ENCODE assay signal across 8 cellular contexts in genomic region chr6:12119085-12119588, GRCh38.
DNase-seq lines count a peak whose midpoint lies in the region; ATAC-seq lines count a peak whose summit lies in the region.

No MANE protein-coding gene starts in this region.

- DNase-seq in activated CD4-positive, alpha-beta T cell treated with anti-CD3 and anti-CD28 coated beads for 48 hours, result peak; percentile 45
- no peak for DNase-seq in activated CD4-positive, alpha-beta T cell treated with anti-CD3 and anti-CD28 coated beads for 1 hour
- DNase-seq in stimulated activated CD4-positive, alpha-beta T cell treated with anti-CD3 and anti-CD28 coated beads, Interleukin-2, amount 100 ng/mL, for 24 hours, result peak; percentile 26 to 42
- no peak for DNase-seq in D341Med (ENCODE audit: low spot score)
- no peak for DNase-seq in NCI-H82 treated with DMSO at 0.1 percent for 48 hours (lab: John Stamatoyannopoulos, UW; ENCODE audit: unreplicated experiment)
- DNase-seq in NCI-H1048 (lab: John Stamatoyannopoulos, UW), result no peak

- H3K27ac Mint-ChIP-seq in activated T-helper 17 cell treated with anti-CD3 and anti-CD28 coated beads, Interleukin-2, amount 50 U/mL, for 72 hours, result peak overlapping the region; percentile 61

- H3K27me3 Mint-ChIP-seq in activated T-helper 17 cell treated with anti-CD3 and anti-CD28 coated beads, Interleukin-2, amount 50 U/mL, for 72 hours, result no peaks in the 10 kb centered on the region

- ATAC-seq in HG03060 (IDR thresholded peaks at IDR 0.05; ENCODE audit: low read depth, unreplicated experiment), result peak; percentile 48
- ATAC-seq in activated T-helper 17 cell treated with anti-CD3 and anti-CD28 coated beads, Interleukin-2, amount 50 U/mL, for 72 hours (replicated peaks), result peak; percentile 86

- H3K4me3 Mint-ChIP-seq in activated T-helper 17 cell treated with anti-CD3 and anti-CD28 coated beads, Interleukin-2, amount 50 U/mL, for 72 hours, result peak overlapping the region; percentile 63

- H3K4me1 Mint-ChIP-seq in activated T-helper 17 cell treated with anti-CD3 and anti-CD28 coated beads, Interleukin-2, amount 50 U/mL, for 72 hours, result peaks cover 32% of the 10 kb centered on the region

- H3K9me3 Mint-ChIP-seq in activated T-helper 17 cell treated with anti-CD3 and anti-CD28 coated beads, Interleukin-2, amount 50 U/mL, for 72 hours, result peaks cover 5% of the 10 kb centered on the region

- peaks cover 79% of the 10 kb centered on the region for H3K36me3 Mint-ChIP-seq in activated T-helper 17 cell treated with anti-CD3 and anti-CD28 coated beads, Interleukin-2, amount 50 U/mL, for 72 hours (ENCODE audit: low read depth)

Comparison
In these comparisons a context has a peak if more than half of its experiments do, and no peak if none do; other contexts are left out.
1. DNase-seq: peak in activated CD4-positive, alpha-beta T cell treated with anti-CD3 and anti-CD28 coated beads for 48 hours (single experiment) and stimulated activated CD4-positive, alpha-beta T cell treated with anti-CD3 and anti-CD28 coated beads, Interleukin-2, amount 100 ng/mL, for 24 hours (2 of 2); none in activated CD4-positive, alpha-beta T cell treated with anti-CD3 and anti-CD28 coated beads for 1 hour (single experiment), D341Med (single experiment), NCI-H82 treated with DMSO at 0.1 percent for 48 hours (single experiment) and NCI-H1048 (single experiment).